ENCODE assay signal across 7 cellular contexts in genomic region chr1:224182866-224183590, GRCh38. TPM values are rescaled to one million over a fixed set of nuclear protein-coding genes. Genes with fewer than 3 reads are reported as not detected.
DNase-seq lines count a peak whose midpoint lies in the region; ATAC-seq and TF ChIP-seq lines count a peak whose summit lies in the region.

Gene DEGS1 (plus strand): TSS chr1:224183240. CDS start chr1:224183337, 97 bp downstream.

- H3K4me3 ChIP-seq in astrocyte of the cerebellum (ENCODE audit: low read depth, low read length): peak within 1 kb of the TSS; percentile 88

- TF ChIP-seq CTCF in astrocyte of the cerebellum (IDR thresholded peaks at IDR 0.05; ENCODE audit: low read depth, low read length, missing control alignments): no peak

- DNase-seq in NCI-H1930 (lab: John Stamatoyannopoulos, UW) (peak; percentile 75 to 84), T1000 (lab: John Stamatoyannopoulos, UW) (peak; percentile 82), astrocyte of the cerebellum (ENCODE audit: low read depth) (no peak), hypothalamus (lab: John Stamatoyannopoulos, UW) (peak in 50 of 51 donors; percentile 42 to 89 (median 78)), sciatic nerve (ENCODE audit: low spot score) (peak; percentile 87)

- in situ Hi-C loops in astrocyte of the cerebellum (cut with HindIII; ENCODE audit: low sequenced_read_pairs): no loop called here

- ATAC-seq in GM18517 (IDR thresholded peaks at IDR 0.05; ENCODE audit: unreplicated experiment) (peak; percentile 58), HG02970 (IDR thresholded peaks at IDR 0.05; ENCODE audit: low FRiP score, unreplicated experiment) (peak; percentile 72), sciatic nerve (peak; percentile 93)

- intact Hi-C loops in sciatic nerve (cut with DNase I): no loop called here

RNA-seq across cellular contexts. Expression of gene DEGS1, which starts in this region (rescaled TPM):
- 46.0 TPM for total RNA-seq in sciatic nerve
